ENCODE assay signal across 28 cellular contexts in the genomic region with DNA sequence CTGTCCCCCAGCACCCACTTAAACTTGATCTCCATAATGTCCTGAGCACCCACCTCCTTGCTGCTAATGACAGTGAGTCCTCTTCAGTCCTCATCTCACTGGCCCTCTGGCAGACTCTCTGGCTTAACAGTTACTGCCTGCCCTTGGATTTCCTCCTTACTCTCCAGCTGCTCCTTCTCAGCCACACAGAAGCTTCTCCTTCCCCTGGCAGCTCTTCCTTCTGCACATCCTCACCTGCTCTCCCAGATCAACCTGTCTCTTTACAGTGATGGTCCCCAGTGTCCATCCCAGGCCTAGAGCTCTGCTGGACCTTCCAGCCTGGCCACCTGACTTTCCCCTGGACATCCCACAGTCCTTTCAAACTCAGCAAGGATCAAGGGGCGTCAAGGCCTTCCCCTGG. TPM values are rescaled to one million over a fixed set of nuclear protein-coding genes. Genes with fewer than 3 reads are reported as not detected.
A peak's percentile ranks its signal among the peaks of the same experiment; 100 is the strongest.
DNase-seq lines count a peak whose midpoint lies in the region; ATAC-seq and TF ChIP-seq lines count a peak whose summit lies in the region.
"Had no signal": no experiment of that assay in that cellular context is flagged by ENCODE, and none has a peak within 500 bp of the region (broad histone marks: within the 10 kb centered on the region; RNA-seq: fewer than 3 reads in every experiment).

No MANE protein-coding gene starts in this region.

- H3K27ac Mint-ChIP-seq in H9: peak overlapping the region in 1 of 3 experiments; percentile 6; a peak in 2 of 7 replicates
- peak overlapping the region; percentile 22 for H3K27ac Mint-ChIP-seq in central memory CD8-positive, alpha-beta T cell (ENCODE audit: low read depth)
- peak overlapping the region; percentile 70 for H3K27ac Mint-ChIP-seq in neural progenitor cell
- H3K27ac Mint-ChIP-seq: stimulated activated effector memory CD8-positive, alpha-beta T cell treated with anti-CD3 and anti-CD28 coated beads, Interleukin-12 subunit alpha, Interleukin-12 subunit beta, amount 100 ng/mL, for 72 hours had no signal

- H3K27ac ChIP-seq in H9 (ENCODE audit: insufficient read length, low read depth, low read length) (no peak overlapping the region), neural progenitor cell (no peak overlapping the region)
- H3K27ac ChIP-seq: C4-2B, left lung, psoas muscle, RWPE1, SK-N-MC, suprapubic skin had no signal

- WGBS in H9 (ENCODE audit: extremely low coverage, insufficient read length, low lambda C conversion rate): no CpG with 5 or more reads among the region's 1 CpG

- H3K27me3 Mint-ChIP-seq in H9 (ENCODE audit: low read depth) (peaks cover 2% of the 10 kb centered on the region; the same call in 1 of the 2 replicates), neural progenitor cell (ENCODE audit: insufficient read depth, low read depth) (peaks cover 19% of the 10 kb centered on the region)
- H3K27me3 Mint-ChIP-seq in central memory CD8-positive, alpha-beta T cell: no peaks in the 10 kb centered on the region
- H3K27me3 Mint-ChIP-seq: IgD-negative memory B cell had no signal

- peaks cover 11% of the 10 kb centered on the region for H3F3A ChIP-seq in neural progenitor cell (ENCODE audit: low read depth)

- no peak overlapping the region for H3K23ac ChIP-seq in H9 (ENCODE audit: insufficient read length, low read depth, low read length)

- H3K9me3 ChIP-seq in H9 (ENCODE audit: control insufficient read depth, low read depth, low read length) (no peaks in the 10 kb centered on the region), neural progenitor cell (ENCODE audit: low read depth) (no peaks in the 10 kb centered on the region)
- H3K9me3 ChIP-seq: Caco-2, left lung, psoas muscle, suprapubic skin had no signal

- no peak overlapping the region for H4K8ac ChIP-seq in H9 (replicated peaks; ENCODE audit: insufficient read length, low read depth, low read length)

- no peak overlapping the region for H3K4me3 ChIP-seq in neural progenitor cell
- H3K4me3 ChIP-seq: left lung, psoas muscle, SK-N-MC, suprapubic skin had no signal

- H3K9ac ChIP-seq in H9 (ENCODE audit: extremely low read depth, insufficient read length, low read length): no peak overlapping the region
- H3K9ac ChIP-seq in neural progenitor cell: no peak overlapping the region

- no peak overlapping the region for H2AK5ac ChIP-seq in H9 (ENCODE audit: insufficient read length, low read length)

- H2BK20ac ChIP-seq in H9 (ENCODE audit: low read depth, low read length, poor library complexity, severe bottlenecking): no peak overlapping the region

- no peak overlapping the region for H2BK12ac ChIP-seq in H9 (ENCODE audit: insufficient read length, low read depth, low read length)

- no peaks in the 10 kb centered on the region for H3K79me1 ChIP-seq in H9 (ENCODE audit: insufficient read depth, low read depth, low read length, poor library complexity, severe bottlenecking)

- H3K4me1 Mint-ChIP-seq in H9 (peaks cover 22 to 36% of the 10 kb centered on the region in 2 experiments), neural progenitor cell (peaks cover 29% of the 10 kb centered on the region)
- peaks cover 4% of the 10 kb centered on the region for H3K4me1 Mint-ChIP-seq in central memory CD8-positive, alpha-beta T cell

- no peak overlapping the region for H4K91ac ChIP-seq in H9 (ENCODE audit: insufficient read length, low read depth, low read length)

- H3K27me3 ChIP-seq in H9 (ENCODE audit: insufficient read depth, low read length) (no peaks in the 10 kb centered on the region), neural progenitor cell (no peaks in the 10 kb centered on the region)
- H3K27me3 ChIP-seq: left lung, suprapubic skin had no signal

- peaks cover 12% of the 10 kb centered on the region; the same call in 1 of the 2 replicates for H3K4me1 ChIP-seq in H9 (ENCODE audit: insufficient read depth, low read length)
- peaks cover 12% of the 10 kb centered on the region for H3K4me1 ChIP-seq in neural progenitor cell
- H3K4me1 ChIP-seq: Caco-2, psoas muscle had no signal

- no peak overlapping the region for H3K18ac ChIP-seq in H9 (ENCODE audit: insufficient read length, low read depth, low read length)

- H3K36me3 Mint-ChIP-seq in H9 (ENCODE audit: insufficient read depth in 1 of 3, low read depth in 3 of 3) (no peaks in the 10 kb centered on the region; a peak in 1 of 7 replicates), neural progenitor cell (no peaks in the 10 kb centered on the region)
- peaks cover 4% of the 10 kb centered on the region for H3K36me3 Mint-ChIP-seq in central memory CD8-positive, alpha-beta T cell (ENCODE audit: insufficient read depth)
- H3K36me3 Mint-ChIP-seq: IgD-negative memory B cell; stimulated activated effector memory CD8-positive, alpha-beta T cell treated with anti-CD3 and anti-CD28 coated beads, Interleukin-12 subunit alpha, Interleukin-12 subunit beta, amount 100 ng/mL, for 72 hours had no signal

- no peak overlapping the region for H3K4ac ChIP-seq in H9 (ENCODE audit: low read depth, low read length)

- H3K79me2 ChIP-seq in H9 (ENCODE audit: insufficient read depth, low read length) (no peaks in the 10 kb centered on the region), neural progenitor cell (ENCODE audit: low read depth) (no peaks in the 10 kb centered on the region)

- no peaks in the 10 kb centered on the region for H3K36me3 ChIP-seq in neural progenitor cell
- H3K36me3 ChIP-seq: left lung, suprapubic skin had no signal

- no peak overlapping the region for H2BK15ac ChIP-seq in H9 (ENCODE audit: low read depth, low read length)

- H2BK120ac ChIP-seq in H9 (ENCODE audit: low read depth, low read length, poor library complexity, severe bottlenecking): no peak overlapping the region

- H3K4me3 Mint-ChIP-seq in H9 (no peak overlapping the region), neural progenitor cell (peak overlapping the region; percentile 1)
- H3K4me3 Mint-ChIP-seq in central memory CD8-positive, alpha-beta T cell: no peak overlapping the region
- H3K4me3 Mint-ChIP-seq: IgD-negative memory B cell; stimulated activated effector memory CD8-positive, alpha-beta T cell treated with anti-CD3 and anti-CD28 coated beads, Interleukin-12 subunit alpha, Interleukin-12 subunit beta, amount 100 ng/mL, for 72 hours had no signal

- peak overlapping the region; percentile 28; the same call in 1 of the 2 replicates for H3K14ac ChIP-seq in H9 (ENCODE audit: insufficient read depth, low read length)

- no peak overlapping the region for H3K56ac ChIP-seq in H9 (ENCODE audit: insufficient read length, low read depth, low read length)

- no peak for TF ChIP-seq CTCF in H9 (conservative IDR thresholded peaks at IDR 0.05)
- no peak for TF ChIP-seq CTCF in neural progenitor cell (IDR thresholded peaks at IDR 0.05)

- no peak overlapping the region for H3T11ph ChIP-seq in H9 (ENCODE audit: low read length)

- H3K4me2 ChIP-seq in H9 (ENCODE audit: insufficient read depth, insufficient read length, low read length) (no peak overlapping the region), neural progenitor cell (no peak overlapping the region)

- H4K20me1 ChIP-seq in H9 (ENCODE audit: control insufficient read depth, insufficient read depth, insufficient read length) (no peaks in the 10 kb centered on the region), neural progenitor cell (ENCODE audit: low read depth) (no peaks in the 10 kb centered on the region)

- DNase-seq in H9 (no peak), LHCN-M2 (ENCODE audit: low read depth) (peak; percentile 54), neural progenitor cell (ENCODE audit: low spot score) (no peak), NCI-H2227 (lab: John Stamatoyannopoulos, UW; ENCODE audit: unreplicated experiment) (no peak), ecto neural progenitor cell (ENCODE audit: low spot score) (no peak), SIG-M5 treated with dmso at 0.1 percent for 504 hours (lab: John Stamatoyannopoulos, UW; ENCODE audit: unreplicated experiment) (no peak)
- DNase-seq in central memory CD8-positive, alpha-beta T cell (ENCODE audit: low spot score in 2 of 2): no peak
- DNase-seq: activated CD4-positive, alpha-beta T cell treated with anti-CD3 and anti-CD28 coated beads for 1 hour; activated effector memory CD4-positive, alpha-beta T cell treated with anti-CD3 and anti-CD28 coated beads, Interleukin-2, amount 50 U/mL, for 16 hours; Caco-2; central memory CD4-positive, alpha-beta T cell; head of caudate nucleus; islet precursor cell; mesendoderm; naive B cell; NCI-H446; NCI-H774; psoas muscle; stimulated activated CD4-positive, alpha-beta T cell treated with anti-CD3 and anti-CD28 coated beads, Interleukin-4, amount 100 ng/mL, for 4 hours had no signal

- no peaks in the 10 kb centered on the region for H3K23me2 ChIP-seq in H9 (ENCODE audit: insufficient read length, low read depth, low read length, poor library complexity, severe bottlenecking)

- no peak overlapping the region for H2BK5ac ChIP-seq in H9 (ENCODE audit: insufficient read length, low read length)

- H3K9me3 Mint-ChIP-seq in H9 (no peaks in the 10 kb centered on the region; a peak in 1 of 5 replicates), neural progenitor cell (no peaks in the 10 kb centered on the region)
- no peaks in the 10 kb centered on the region for H3K9me3 Mint-ChIP-seq in central memory CD8-positive, alpha-beta T cell
- H3K9me3 Mint-ChIP-seq: IgD-negative memory B cell; naive B cell; stimulated activated effector memory CD8-positive, alpha-beta T cell treated with anti-CD3 and anti-CD28 coated beads, Interleukin-12 subunit alpha, Interleukin-12 subunit beta, amount 100 ng/mL, for 72 hours had no signal

- ATAC-seq in central memory CD8-positive, alpha-beta T cell (replicated peaks; ENCODE audit: extremely low read depth, poor library complexity, severe bottlenecking): no peak
- no peak for ATAC-seq in HG02588 (IDR thresholded peaks at IDR 0.05; ENCODE audit: unreplicated experiment)
- ATAC-seq: esophagus mucosa; left lung; psoas muscle; stimulated activated effector memory CD8-positive, alpha-beta T cell treated with anti-CD3 and anti-CD28 coated beads, Interleukin-12 subunit alpha, Interleukin-12 subunit beta, amount 100 ng/mL, for 72 hours had no signal

- no peak overlapping the region for H4K5ac ChIP-seq in H9 (ENCODE audit: insufficient read length, low read depth, low read length)

- H2AFZ ChIP-seq in H9 (ENCODE audit: low read length) (no peak overlapping the region), neural progenitor cell (replicated peaks) (no peak overlapping the region)

RNA-seq across cellular contexts. Expression of a gene that starts 47.4 kb away (rescaled TPM):
- 25.9 and 26.7 TPM in 2 replicates for total RNA-seq in H9 (2021)
- 18.2 and 35.4 TPM in 2 replicates for total RNA-seq in LHCN-M2 (2014; rRNA removed)
- 43.2 TPM for polyA plus RNA-seq in LHCN-M2 (2012)
- total RNA-seq in neural progenitor cell (ENCODE audit: low replicate concordance): 12.5 and 14.3 TPM in 2 replicates
